9 cellular contexts compared by ENCODE assay signal in genomic region chr6:45710304-45710821, GRCh38.
DNase-seq lines count a peak whose midpoint lies in the region; ATAC-seq and TF ChIP-seq lines count a peak whose summit lies in the region.
"Had no signal": no experiment of that assay in that cellular context is flagged by ENCODE, and none has a peak within 500 bp of the region (broad histone marks: within the 10 kb centered on the region; RNA-seq: fewer than 3 reads in every experiment).

No MANE protein-coding gene starts in this region.

- peak; percentile 94 for DNase-seq in CD1c-positive myeloid dendritic cell (ENCODE audit: extremely low spot score)
- peak; percentile 88 for DNase-seq in activated CD8-positive, alpha-beta memory T cell treated with anti-CD3 and anti-CD28 coated beads, Interleukin-2, amount 10 ng/mL, durations not matched to agents 7 days and 5 days
- no peak for DNase-seq in neural crest cell (ENCODE audit: low read depth, low spot score)
- DNase-seq in endothelial cell (ENCODE audit: low spot score): no peak
- no peak for DNase-seq in glutamatergic neuron
- no peak for DNase-seq in HT-29 (ENCODE audit: low spot score)

- CTCF ChIA-PET in activated CD8-positive, alpha-beta memory T cell treated with anti-CD3 and anti-CD28 coated beads, Interleukin-2, amount 10 ng/mL, durations not matched to agents 7 days and 5 days (lab: Charles Lee): interaction anchor here (1.1 to 1.4 kb wide), 5 partner anchors 31 to 287 kb away, joined by 3 to 5 read pairs (median 3); no protein-coding TSS in a partner anchor

- no peak for TF ChIP-seq CTCF in neural crest cell (conservative IDR thresholded peaks at IDR 0.05)
- TF ChIP-seq CTCF in endothelial cell (IDR thresholded peaks at IDR 0.05; ENCODE audit: unreplicated experiment): no peak
- TF ChIP-seq CTCF in glutamatergic neuron (IDR thresholded peaks at IDR 0.05; ENCODE audit: partially characterized antibody, unreplicated experiment): no peak

- ATAC-seq in GM19468 (IDR thresholded peaks at IDR 0.05; ENCODE audit: extremely low read depth, unreplicated experiment) (peak; percentile 31), HG03469 (IDR thresholded peaks at IDR 0.05; ENCODE audit: unreplicated experiment) (peak; percentile 38)
- ATAC-seq in activated CD8-positive, alpha-beta memory T cell treated with anti-CD3 and anti-CD28 coated beads, Interleukin-2, amount 10 ng/mL, durations not matched to agents 7 days and 5 days: peak; percentile 75
- ATAC-seq: body of pancreas had no signal

- no peaks in the 10 kb centered on the region for H3K9me3 Mint-ChIP-seq in activated CD8-positive, alpha-beta memory T cell treated with anti-CD3 and anti-CD28 coated beads, Interleukin-2, amount 10 ng/mL, durations not matched to agents 7 days and 5 days (ENCODE audit: low read depth)
- H3K9me3 Mint-ChIP-seq in neural crest cell: no peaks in the 10 kb centered on the region
- no peaks in the 10 kb centered on the region for H3K9me3 Mint-ChIP-seq in endothelial cell (ENCODE audit: unreplicated experiment)
- no peaks in the 10 kb centered on the region for H3K9me3 Mint-ChIP-seq in glutamatergic neuron (ENCODE audit: unreplicated experiment)

- peaks cover 54% of the 10 kb centered on the region for H3K4me1 Mint-ChIP-seq in activated CD8-positive, alpha-beta memory T cell treated with anti-CD3 and anti-CD28 coated beads, Interleukin-2, amount 10 ng/mL, durations not matched to agents 7 days and 5 days
- H3K4me1 Mint-ChIP-seq in neural crest cell: peaks cover 9% of the 10 kb centered on the region
- H3K4me1 Mint-ChIP-seq in endothelial cell (ENCODE audit: unreplicated experiment): peaks cover 4% of the 10 kb centered on the region
- no peaks in the 10 kb centered on the region for H3K4me1 Mint-ChIP-seq in glutamatergic neuron (ENCODE audit: low read depth, unreplicated experiment)

- H3K4me3 Mint-ChIP-seq in activated CD8-positive, alpha-beta memory T cell treated with anti-CD3 and anti-CD28 coated beads, Interleukin-2, amount 10 ng/mL, durations not matched to agents 7 days and 5 days: peak overlapping the region; percentile 1
- H3K4me3 Mint-ChIP-seq in neural crest cell: no peak overlapping the region
- no peak overlapping the region for H3K4me3 Mint-ChIP-seq in endothelial cell (ENCODE audit: unreplicated experiment)
- H3K4me3 Mint-ChIP-seq in glutamatergic neuron (ENCODE audit: unreplicated experiment): no peak overlapping the region

- H3K36me3 Mint-ChIP-seq in activated CD8-positive, alpha-beta memory T cell treated with anti-CD3 and anti-CD28 coated beads, Interleukin-2, amount 10 ng/mL, durations not matched to agents 7 days and 5 days: no peaks in the 10 kb centered on the region
- H3K36me3 Mint-ChIP-seq in neural crest cell (ENCODE audit: low read depth) (no peaks in the 10 kb centered on the region), endothelial cell (ENCODE audit: low read depth, unreplicated experiment) (no peaks in the 10 kb centered on the region), glutamatergic neuron (ENCODE audit: unreplicated experiment) (no peaks in the 10 kb centered on the region)

- H3K27ac Mint-ChIP-seq in activated CD8-positive, alpha-beta memory T cell treated with anti-CD3 and anti-CD28 coated beads, Interleukin-2, amount 10 ng/mL, durations not matched to agents 7 days and 5 days: peak overlapping the region; percentile 82
- H3K27ac Mint-ChIP-seq in neural crest cell (ENCODE audit: unreplicated experiment) (peak overlapping the region; percentile 53), endothelial cell (ENCODE audit: unreplicated experiment) (no peak overlapping the region), glutamatergic neuron (ENCODE audit: unreplicated experiment) (no peak overlapping the region)

- no peaks in the 10 kb centered on the region for H3K27me3 Mint-ChIP-seq in activated CD8-positive, alpha-beta memory T cell treated with anti-CD3 and anti-CD28 coated beads, Interleukin-2, amount 10 ng/mL, durations not matched to agents 7 days and 5 days
- H3K27me3 Mint-ChIP-seq in neural crest cell (ENCODE audit: low read depth): no peaks in the 10 kb centered on the region
- no peaks in the 10 kb centered on the region for H3K27me3 Mint-ChIP-seq in endothelial cell (ENCODE audit: unreplicated experiment)
- peaks cover 2% of the 10 kb centered on the region for H3K27me3 Mint-ChIP-seq in glutamatergic neuron (ENCODE audit: unreplicated experiment)

Comparison
In these comparisons a context has a peak if more than half of its experiments do, and no peak if none do; other contexts are left out.
1. DNase-seq: peak in CD1c-positive myeloid dendritic cell (single experiment) and activated CD8-positive, alpha-beta memory T cell treated with anti-CD3 and anti-CD28 coated beads, Interleukin-2, amount 10 ng/mL, durations not matched to agents 7 days and 5 days (single experiment); none in neural crest cell (single experiment), endothelial cell (single experiment), glutamatergic neuron (single experiment) and HT-29 (single experiment).
2. H3K27ac Mint-ChIP-seq: peak in activated CD8-positive, alpha-beta memory T cell treated with anti-CD3 and anti-CD28 coated beads, Interleukin-2, amount 10 ng/mL, durations not matched to agents 7 days and 5 days (single experiment) and neural crest cell (single experiment); none in endothelial cell (single experiment) and glutamatergic neuron (single experiment).
3. Peak in every context shown above with its lines, with median percentiles within 50 percentile points of each other: ATAC-seq.